4 cellular contexts compared by ENCODE assay signal in the genomic region with DNA sequence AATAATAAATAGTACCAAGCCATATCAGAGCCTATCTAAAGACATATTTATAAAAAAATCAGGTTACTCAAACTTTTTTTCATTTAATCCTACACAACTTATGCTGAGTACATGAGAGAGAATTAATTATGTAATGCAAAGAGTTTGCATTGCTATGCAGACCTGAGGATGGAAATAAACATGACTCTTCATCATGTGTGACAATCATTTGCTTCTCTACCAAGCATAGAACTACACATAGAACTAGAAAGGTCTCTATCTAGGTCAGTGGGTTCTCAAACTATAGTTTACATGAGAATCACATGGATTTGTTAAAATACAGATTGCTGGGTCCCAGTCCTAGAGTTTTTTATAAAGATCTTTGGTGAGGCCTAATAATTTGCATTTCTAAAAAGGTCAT.
"Had no signal": no experiment of that assay in that cellular context is flagged by ENCODE, and none has a peak within 500 bp of the region (broad histone marks: within the 10 kb centered on the region; RNA-seq: fewer than 3 reads in every experiment).

No MANE protein-coding gene starts in this region.

- ATAC-seq: GM23338 had no signal

- DNase-seq: H9, HCEC 1CT, IMR-90 had no signal

- H3K4me3 ChIP-seq: GM23338 had no signal
